Comparison of ENCODE assay signal across 2 cellular contexts in the genomic region with DNA sequence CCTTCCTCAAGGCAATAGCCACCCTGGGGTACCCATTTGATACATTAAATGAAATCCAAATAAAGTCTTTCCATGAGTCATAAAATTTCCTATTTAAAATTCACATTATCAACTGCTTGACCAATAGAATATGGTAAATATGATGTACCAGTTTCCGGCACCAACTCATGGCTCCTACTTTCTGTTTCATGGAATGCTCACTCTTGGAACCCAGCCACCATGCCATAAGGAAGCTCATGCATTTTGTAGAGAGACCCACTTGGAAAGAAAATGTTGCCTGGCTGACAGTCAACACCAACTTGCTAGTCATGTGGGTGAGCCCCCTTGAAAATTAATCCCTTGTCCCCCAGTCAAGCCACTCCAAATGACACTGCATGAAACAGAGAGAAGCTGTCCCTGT.
TF ChIP-seq lines count a peak whose summit lies in the region.

No MANE protein-coding gene starts in this region.

TF ChIP-seq in SK-N-SH treated with all-trans-retinoic acid at 6 μM for 48 hours, 23 proteins besides CTCF, POLR2A, EP300 and RAD21 (continued from another document):
- TF ChIP-seq, protein P1, sequence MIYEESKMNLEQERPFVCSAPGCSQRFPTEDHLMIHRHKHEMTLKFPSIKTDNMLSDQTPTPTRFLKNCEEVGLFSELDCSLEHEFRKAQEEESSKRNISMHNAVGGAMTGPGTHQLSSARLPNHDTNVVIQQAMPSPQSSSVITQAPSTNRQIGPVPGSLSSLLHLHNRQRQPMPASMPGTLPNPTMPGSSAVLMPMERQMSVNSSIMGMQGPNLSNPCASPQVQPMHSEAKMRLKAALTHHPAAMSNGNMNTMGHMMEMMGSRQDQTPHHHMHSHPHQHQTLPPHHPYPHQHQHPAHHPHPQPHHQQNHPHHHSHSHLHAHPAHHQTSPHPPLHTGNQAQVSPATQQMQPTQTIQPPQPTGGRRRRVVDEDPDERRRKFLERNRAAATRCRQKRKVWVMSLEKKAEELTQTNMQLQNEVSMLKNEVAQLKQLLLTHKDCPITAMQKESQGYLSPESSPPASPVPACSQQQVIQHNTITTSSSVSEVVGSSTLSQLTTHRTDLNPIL (CRISPR knock-in tag; IDR thresholded peaks at IDR 0.05; ENCODE audit: low read depth): no peak
- TF ChIP-seq TOX (CRISPR knock-in tag; IDR thresholded peaks at IDR 0.05; ENCODE audit: borderline replicate concordance): no peak
- no peak for TF ChIP-seq SNAI2 (CRISPR knock-in tag; IDR thresholded peaks at IDR 0.05)
- no peak for TF ChIP-seq PPARA (CRISPR knock-in tag; IDR thresholded peaks at IDR 0.05; ENCODE audit: borderline replicate concordance)
- no peak for TF ChIP-seq OSR1 (CRISPR knock-in tag; IDR thresholded peaks at IDR 0.05)
- TF ChIP-seq, protein P2, sequence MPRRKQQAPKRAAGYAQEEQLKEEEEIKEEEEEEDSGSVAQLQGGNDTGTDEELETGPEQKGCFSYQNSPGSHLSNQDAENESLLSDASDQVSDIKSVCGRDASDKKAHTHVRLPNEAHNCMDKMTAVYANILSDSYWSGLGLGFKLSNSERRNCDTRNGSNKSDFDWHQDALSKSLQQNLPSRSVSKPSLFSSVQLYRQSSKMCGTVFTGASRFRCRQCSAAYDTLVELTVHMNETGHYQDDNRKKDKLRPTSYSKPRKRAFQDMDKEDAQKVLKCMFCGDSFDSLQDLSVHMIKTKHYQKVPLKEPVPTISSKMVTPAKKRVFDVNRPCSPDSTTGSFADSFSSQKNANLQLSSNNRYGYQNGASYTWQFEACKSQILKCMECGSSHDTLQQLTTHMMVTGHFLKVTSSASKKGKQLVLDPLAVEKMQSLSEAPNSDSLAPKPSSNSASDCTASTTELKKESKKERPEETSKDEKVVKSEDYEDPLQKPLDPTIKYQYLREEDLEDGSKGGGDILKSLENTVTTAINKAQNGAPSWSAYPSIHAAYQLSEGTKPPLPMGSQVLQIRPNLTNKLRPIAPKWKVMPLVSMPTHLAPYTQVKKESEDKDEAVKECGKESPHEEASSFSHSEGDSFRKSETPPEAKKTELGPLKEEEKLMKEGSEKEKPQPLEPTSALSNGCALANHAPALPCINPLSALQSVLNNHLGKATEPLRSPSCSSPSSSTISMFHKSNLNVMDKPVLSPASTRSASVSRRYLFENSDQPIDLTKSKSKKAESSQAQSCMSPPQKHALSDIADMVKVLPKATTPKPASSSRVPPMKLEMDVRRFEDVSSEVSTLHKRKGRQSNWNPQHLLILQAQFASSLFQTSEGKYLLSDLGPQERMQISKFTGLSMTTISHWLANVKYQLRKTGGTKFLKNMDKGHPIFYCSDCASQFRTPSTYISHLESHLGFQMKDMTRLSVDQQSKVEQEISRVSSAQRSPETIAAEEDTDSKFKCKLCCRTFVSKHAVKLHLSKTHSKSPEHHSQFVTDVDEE (CRISPR knock-in tag; IDR thresholded peaks at IDR 0.05): no peak
- no peak for TF ChIP-seq ZNF8 (CRISPR knock-in tag; IDR thresholded peaks at IDR 0.05)
TF ChIP-seq in SK-N-SH treated with all-trans-retinoic acid at 6 μM for 48 hours: peak in this region for 0.

TF ChIP-seq in WTC11, 78 proteins besides CTCF, POLR2A, EP300 and RAD21 (continued from another document):
- TF ChIP-seq ESRRA (CRISPR knock-in tag; IDR thresholded peaks at IDR 0.05; ENCODE audit: borderline replicate concordance): no peak
- no peak for TF ChIP-seq ZNF671 (CRISPR knock-in tag; IDR thresholded peaks at IDR 0.05)
- no peak for TF ChIP-seq PRDM15 (CRISPR knock-in tag; IDR thresholded peaks at IDR 0.05)
- TF ChIP-seq, protein P3, sequence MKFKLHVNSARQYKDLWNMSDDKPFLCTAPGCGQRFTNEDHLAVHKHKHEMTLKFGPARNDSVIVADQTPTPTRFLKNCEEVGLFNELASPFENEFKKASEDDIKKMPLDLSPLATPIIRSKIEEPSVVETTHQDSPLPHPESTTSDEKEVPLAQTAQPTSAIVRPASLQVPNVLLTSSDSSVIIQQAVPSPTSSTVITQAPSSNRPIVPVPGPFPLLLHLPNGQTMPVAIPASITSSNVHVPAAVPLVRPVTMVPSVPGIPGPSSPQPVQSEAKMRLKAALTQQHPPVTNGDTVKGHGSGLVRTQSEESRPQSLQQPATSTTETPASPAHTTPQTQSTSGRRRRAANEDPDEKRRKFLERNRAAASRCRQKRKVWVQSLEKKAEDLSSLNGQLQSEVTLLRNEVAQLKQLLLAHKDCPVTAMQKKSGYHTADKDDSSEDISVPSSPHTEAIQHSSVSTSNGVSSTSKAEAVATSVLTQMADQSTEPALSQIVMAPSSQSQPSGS (CRISPR knock-in tag; IDR thresholded peaks at IDR 0.05; ENCODE audit: borderline replicate concordance, low read depth): no peak
- TF ChIP-seq USF1 (CRISPR knock-in tag; IDR thresholded peaks at IDR 0.05): no peak
- no peak for TF ChIP-seq CREM (CRISPR knock-in tag; IDR thresholded peaks at IDR 0.05)
- TF ChIP-seq, protein P4, sequence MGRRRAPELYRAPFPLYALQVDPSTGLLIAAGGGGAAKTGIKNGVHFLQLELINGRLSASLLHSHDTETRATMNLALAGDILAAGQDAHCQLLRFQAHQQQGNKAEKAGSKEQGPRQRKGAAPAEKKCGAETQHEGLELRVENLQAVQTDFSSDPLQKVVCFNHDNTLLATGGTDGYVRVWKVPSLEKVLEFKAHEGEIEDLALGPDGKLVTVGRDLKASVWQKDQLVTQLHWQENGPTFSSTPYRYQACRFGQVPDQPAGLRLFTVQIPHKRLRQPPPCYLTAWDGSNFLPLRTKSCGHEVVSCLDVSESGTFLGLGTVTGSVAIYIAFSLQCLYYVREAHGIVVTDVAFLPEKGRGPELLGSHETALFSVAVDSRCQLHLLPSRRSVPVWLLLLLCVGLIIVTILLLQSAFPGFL (CRISPR knock-in tag; IDR thresholded peaks at IDR 0.05; ENCODE audit: borderline replicate concordance): no peak
- no peak for TF ChIP-seq SMAD4 (CRISPR knock-in tag; IDR thresholded peaks at IDR 0.05)
- no peak for TF ChIP-seq ZNF423 (CRISPR knock-in tag; IDR thresholded peaks at IDR 0.05)
- no peak for TF ChIP-seq AFF4 (CRISPR knock-in tag; IDR thresholded peaks at IDR 0.05; ENCODE audit: borderline replicate concordance)
